Comparison of ENCODE assay signal across 8 cellular contexts in the genomic region with DNA sequence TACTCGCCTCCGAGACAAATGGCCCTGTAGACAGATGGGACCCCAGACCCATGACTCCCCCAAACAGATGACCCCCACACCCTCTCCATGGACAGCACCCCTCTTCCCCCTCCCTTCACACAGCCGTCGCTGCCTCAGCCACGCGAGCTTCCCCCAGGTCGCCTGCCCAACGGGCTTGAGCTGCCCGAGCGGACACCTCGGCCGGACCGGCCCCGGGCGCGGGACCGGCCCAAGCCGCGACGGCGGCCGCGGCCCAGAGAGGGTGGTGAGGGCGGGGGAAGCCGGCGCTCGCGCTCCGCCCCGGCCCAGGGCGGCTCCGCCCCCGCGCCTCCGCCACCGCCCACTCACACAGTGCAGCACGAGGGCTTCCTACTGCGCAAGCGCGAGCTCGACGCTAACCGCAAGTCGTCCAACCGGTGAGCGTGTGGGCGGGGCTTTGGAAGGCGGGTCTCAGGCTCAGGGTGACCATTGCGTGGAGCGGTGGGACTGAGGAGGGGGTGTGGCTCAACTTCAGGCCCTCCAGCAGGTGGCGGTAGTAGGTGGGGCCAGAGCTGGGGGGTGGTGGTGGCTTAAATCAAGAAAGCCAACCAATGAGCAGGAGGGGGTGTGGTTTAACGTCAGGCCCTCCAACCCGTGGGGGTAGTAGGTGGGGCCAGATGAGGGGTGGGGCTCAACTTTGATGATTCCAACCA. TPM values are rescaled to one million over a fixed set of nuclear protein-coding genes. Genes with fewer than 3 reads are reported as not detected.
DNase-seq lines count a peak whose midpoint lies in the region; ATAC-seq and TF ChIP-seq lines count a peak whose summit lies in the region.

No MANE protein-coding gene starts in this region.

- H3K4me1 ChIP-seq in mammary epithelial cell (ENCODE audit: insufficient read depth, low read length) (peaks cover 19% of the 10 kb centered on the region), smooth muscle cell (ENCODE audit: low read depth) (peaks cover 9% of the 10 kb centered on the region)

- H3K36me3 ChIP-seq in WERI-Rb-1, result no peaks in the 10 kb centered on the region
- no peaks in the 10 kb centered on the region for H3K36me3 ChIP-seq in mammary epithelial cell (ENCODE audit: insufficient read depth, low read length)
- H3K36me3 ChIP-seq in smooth muscle cell (ENCODE audit: low read depth), result no peaks in the 10 kb centered on the region

- H3K9ac ChIP-seq in mammary epithelial cell (ENCODE audit: insufficient read depth, low read length), result peak overlapping the region; percentile 86
- H3K9ac ChIP-seq in smooth muscle cell (ENCODE audit: low read depth), result peak overlapping the region; percentile 83

- H3K4me2 ChIP-seq in mammary epithelial cell (ENCODE audit: insufficient read depth, low read depth, low read length), result peak overlapping the region; percentile 91
- H3K4me2 ChIP-seq in smooth muscle cell, result peak overlapping the region; percentile 88

- DNase-seq in ACHN, result peak; percentile 98
- peak; percentile 99 for DNase-seq in NCI-H2196 (lab: John Stamatoyannopoulos, UW; ENCODE audit: unreplicated experiment)
- DNase-seq in WERI-Rb-1, result peak; percentile 99
- DNase-seq in mammary epithelial cell, result peak; percentile 98
- peak; percentile 99 for DNase-seq in iPS-NIHi7 (ENCODE audit: extremely low spot score)
- DNase-seq in smooth muscle cell (lab: John Stamatoyannopoulos, UW; ENCODE audit: unreplicated experiment), result peak; percentile 82

- peak overlapping the region; percentile 30; the same call in 1 of the 2 replicates for H3K27ac ChIP-seq in WERI-Rb-1
- peak overlapping the region; percentile 77 for H3K27ac ChIP-seq in mammary epithelial cell (ENCODE audit: insufficient read depth, low read depth, low read length)
- H3K27ac ChIP-seq in smooth muscle cell (ENCODE audit: low read depth), result peak overlapping the region; percentile 73

- no peaks in the 10 kb centered on the region for H3K79me2 ChIP-seq in mammary epithelial cell (ENCODE audit: insufficient read depth, low read length)
- no peaks in the 10 kb centered on the region for H3K79me2 ChIP-seq in smooth muscle cell (ENCODE audit: low read depth)

- in situ Hi-C loops in ACHN (cut with HindIII; ENCODE audit: low pct_ligation_motif_present, low pct_unique_long_range_greater_than_20kb, low sequenced_read_pairs) (no loop called here), mammary epithelial cell (cut with MboI; ENCODE audit: low sequenced_read_pairs in 2 of 2) (no loop called here)

- BruUV-seq in mammary epithelial cell (replicated peaks; lab: Mats Ljungman, UMichigan), result no TSS peak

- H3K9me3 ChIP-seq in WERI-Rb-1 (ENCODE audit: severe bottlenecking), result no peaks in the 10 kb centered on the region
- no peaks in the 10 kb centered on the region for H3K9me3 ChIP-seq in mammary epithelial cell (replicated peaks; ENCODE audit: insufficient read depth, low read length)
- no peaks in the 10 kb centered on the region for H3K9me3 ChIP-seq in smooth muscle cell (replicated peaks; ENCODE audit: low read depth)

- H3K4me3 ChIP-seq in WERI-Rb-1 (ENCODE audit: low read depth, low read length) (peak overlapping the region; percentile 37), mammary epithelial cell (replicated peaks in 1 of 3; ENCODE audit: insufficient read depth in 1 of 3, low read depth in 2 of 3, low read length in 3 of 3) (peak overlapping the region; percentile 48 to 75 (median 59)), smooth muscle cell (peak overlapping the region; percentile 56)

- H3K27me3 ChIP-seq in WERI-Rb-1 (ENCODE audit: insufficient read depth, low read depth, severe bottlenecking) (no peaks in the 10 kb centered on the region), mammary epithelial cell (ENCODE audit: insufficient read depth, low read length) (peaks cover 3% of the 10 kb centered on the region), smooth muscle cell (ENCODE audit: low read depth) (peaks cover 37% of the 10 kb centered on the region)

- intact Hi-C loops in mammary epithelial cell (cut with micrococcal nuclease), result loop anchor here (2.0 kb wide), 1 partner anchor 28 kb away; no protein-coding TSS in a partner anchor

- 0% methylated on average over 9 of the region's 53 CpGs for WGBS in mammary epithelial cell (ENCODE audit: low coverage, missing lambda C conversion rate)
- 2% methylated on average over 27 of the region's 53 CpGs for WGBS in smooth muscle cell (ENCODE audit: low lambda C conversion rate)

- H3F3A ChIP-seq in smooth muscle cell (ENCODE audit: low read depth), result peaks cover 8% of the 10 kb centered on the region

- 0 out of 2 replicates have a peak, but pooled peaks have one; percentile 23 for TF ChIP-seq CTCF in WERI-Rb-1 (IDR thresholded peaks at IDR 0.05; ENCODE audit: low read depth, low read length)
- TF ChIP-seq CTCF in mammary epithelial cell (conservative IDR thresholded peaks at IDR 0.05 in 1 of 2, IDR thresholded peaks at IDR 0.05 in 1 of 2; ENCODE audit: extremely low read depth in 1 of 2, insufficient read depth in 1 of 2, low read depth in 1 of 2, low read length in 2 of 2), result peak; percentile 20 to 54
- no peak for TF ChIP-seq CTCF in smooth muscle cell (IDR thresholded peaks at IDR 0.05; ENCODE audit: borderline replicate concordance, insufficient read depth, poor library complexity, severe bottlenecking)

- no peaks in the 10 kb centered on the region for H4K20me1 ChIP-seq in mammary epithelial cell (ENCODE audit: insufficient read depth, low read length)
- H4K20me1 ChIP-seq in smooth muscle cell (ENCODE audit: low read depth), result no peaks in the 10 kb centered on the region

- H2AFZ ChIP-seq in mammary epithelial cell (ENCODE audit: low read depth, low read length) (peak overlapping the region; percentile 96), smooth muscle cell (ENCODE audit: low read depth) (peak overlapping the region; percentile 40)

- ATAC-seq in GM18870 (IDR thresholded peaks at IDR 0.05; ENCODE audit: unreplicated experiment) (peak; percentile 67), HG03135 (IDR thresholded peaks at IDR 0.05; ENCODE audit: unreplicated experiment) (peak; percentile 70)

- dilution Hi-C loops in mammary epithelial cell (cut with HindIII; ENCODE audit: low sequenced_read_pairs), result no loop called here

- CTCF ChIA-PET in mammary epithelial cell (lab: Charles Lee; ENCODE audit: low non-redundant PET), result no interaction called here

RNA-seq across cellular contexts. Expression of a gene that starts 6.2 kb away (rescaled TPM):
- total RNA-seq in mammary epithelial cell (10 to 100 TPM; 21.0 to 57.9 TPM), smooth muscle cell (38.8 and 40.9 TPM in 2 replicates)
- polyA plus RNA-seq in mammary epithelial cell (44.4 TPM), smooth muscle cell (90.8 and 102 TPM in 2 replicates)
- polyA minus RNA-seq in mammary epithelial cell, result 68.1 TPM

RNA-seq across cellular contexts. Expression of a gene that starts 30.7 kb away (rescaled TPM):
- 100 to 1,000 TPM in 1 of 2 donors, 10 to 100 TPM in 1; 27.5 to 148 TPM for total RNA-seq in mammary epithelial cell
- polyA plus RNA-seq in mammary epithelial cell, result 34.0 TPM
- polyA minus RNA-seq in mammary epithelial cell, result 75.7 TPM
- total RNA-seq in smooth muscle cell, result 28.5 and 38.5 TPM in 2 replicates
- 170 and 188 TPM in 2 replicates for polyA plus RNA-seq in smooth muscle cell

Comparison
In these comparisons a context has a peak if more than half of its experiments do, and no peak if none do; other contexts are left out.
1. Peak in every context shown above with its lines: DNase-seq, ATAC-seq, H3K4me3 ChIP-seq and H3K27ac ChIP-seq.